8 cellular contexts compared by ENCODE assay signal in the genomic region with DNA sequence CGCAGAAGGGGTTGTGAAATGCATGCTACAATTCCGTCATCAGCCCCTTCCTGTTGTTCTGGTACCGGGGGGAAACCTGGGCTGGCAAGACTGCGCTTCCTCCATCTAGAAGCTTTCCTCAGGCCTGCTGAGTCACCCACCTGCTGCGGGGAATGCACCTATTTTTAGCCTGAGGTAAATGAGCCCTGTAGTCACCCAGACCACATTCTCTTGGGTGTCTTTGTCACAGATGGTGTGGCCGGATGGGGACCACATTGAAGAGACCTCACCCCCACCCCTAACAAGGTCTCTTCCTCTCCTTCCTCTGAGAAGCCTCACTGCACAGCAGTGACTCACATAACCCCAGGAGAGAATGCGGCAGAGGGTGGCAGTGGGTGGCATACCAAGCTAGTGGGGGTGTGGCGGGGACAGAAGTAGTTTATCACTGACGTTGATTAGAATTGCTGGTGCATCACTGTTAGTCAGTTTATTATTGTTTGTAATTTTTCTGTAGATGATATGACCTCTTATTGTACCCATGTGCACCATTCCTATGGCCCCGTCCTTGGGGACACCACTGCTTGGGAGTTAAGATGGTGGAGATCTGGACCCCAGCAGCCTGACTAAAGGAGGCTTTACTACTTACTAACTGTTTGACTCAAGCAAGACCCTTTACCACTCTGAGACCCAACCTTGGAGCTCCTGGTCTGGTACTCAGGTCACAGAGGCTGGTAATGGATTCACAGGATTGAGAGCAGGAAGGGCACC.
DNase-seq lines count a peak whose midpoint lies in the region; ATAC-seq, FAIRE-seq and TF ChIP-seq lines count a peak whose summit lies in the region.

No MANE protein-coding gene starts in this region.

- CTCF ChIA-PET in IMR-90 (lab: Yijun Ruan, JAX), result no interaction called here
- CTCF ChIA-PET in endothelial cell of umbilical vein (lab: Charles Lee), result interaction anchor here (1.7 to 2.1 kb wide), 4 partner anchors 8 to 62 kb away, joined by 4 to 7 read pairs (median 6); no protein-coding TSS in a partner anchor

- H3K4me3 ChIP-seq in IMR-90 (ENCODE audit: insufficient read depth, low read depth, low read length), result no peak overlapping the region
- H3K4me3 ChIP-seq in endothelial cell of umbilical vein (replicated peaks in 1 of 3; ENCODE audit: insufficient read depth in 1 of 3, low read depth in 1 of 3, low read length in 3 of 3), result no peak overlapping the region

- H2BK20ac ChIP-seq in IMR-90 (ENCODE audit: low read depth, low read length), result peak overlapping the region; percentile 39

- BruUV-seq in IMR-90 (replicated peaks; lab: Mats Ljungman, UMichigan), result no TSS peak
- BruUV-seq in endothelial cell of umbilical vein (replicated peaks; lab: Mats Ljungman, UMichigan), result no TSS peak

- peak overlapping the region; percentile 9 for H2BK5ac ChIP-seq in IMR-90 (ENCODE audit: low read depth, low read length, poor library complexity, severe bottlenecking)

- H2AK5ac ChIP-seq in IMR-90 (ENCODE audit: low read depth, low read length), result 0 out of 2 replicates have a peak overlapping the region, but pooled peaks have one; percentile 9

- dilution Hi-C loops in IMR-90 (cut with HindIII; ENCODE audit: low sequenced_read_pairs, unreplicated experiment) (no loop called here), endothelial cell of umbilical vein (cut with MboI; ENCODE audit: extremely low pct_ligation_motif_present, low sequenced_read_pairs) (no loop called here)

- peaks cover 24% of the 10 kb centered on the region for H3K4me1 ChIP-seq in IMR-90 (ENCODE audit: control insufficient read depth, insufficient read depth, low read length)
- H3K4me1 ChIP-seq in endothelial cell of umbilical vein (ENCODE audit: control insufficient read depth, extremely low read depth, insufficient read depth, low read length), result peaks cover 39% of the 10 kb centered on the region

- peak overlapping the region; percentile 50 for H4K91ac ChIP-seq in IMR-90 (ENCODE audit: insufficient read depth, low read depth, low read length)

- ATAC-seq in GM21515 (IDR thresholded peaks at IDR 0.05; ENCODE audit: unreplicated experiment), result peak; percentile 83
- no peak for ATAC-seq in IMR-90 (ENCODE audit: low read depth)

- H3K36me3 ChIP-seq in IMR-90 (ENCODE audit: control insufficient read depth, insufficient read depth, low read length) (no peaks in the 10 kb centered on the region), endothelial cell of umbilical vein (ENCODE audit: control insufficient read depth in 2 of 2, extremely low read depth in 1 of 2, insufficient read depth in 2 of 2, low read length in 2 of 2) (no peaks in the 10 kb centered on the region)

- H3K9me3 ChIP-seq in IMR-90 (ENCODE audit: control insufficient read depth, insufficient read depth, low read length), result no peaks in the 10 kb centered on the region; the same call in 1 of the 2 replicates
- H3K9me3 ChIP-seq in endothelial cell of umbilical vein (replicated peaks; ENCODE audit: control insufficient read depth, insufficient read depth, low read length), result no peaks in the 10 kb centered on the region

- H3K4me2 ChIP-seq in IMR-90 (ENCODE audit: low read depth, low read length) (no peak overlapping the region), endothelial cell of umbilical vein (ENCODE audit: insufficient read depth, low read length) (no peak overlapping the region)

- no peak for TF ChIP-seq RAD21 in IMR-90 (IDR thresholded peaks at IDR 0.05; ENCODE audit: low read length)

- H3K14ac ChIP-seq in IMR-90 (replicated peaks; ENCODE audit: low read depth, low read length), result peak overlapping the region; percentile 74

- H4K20me1 ChIP-seq in IMR-90 (ENCODE audit: insufficient read depth, low read length) (no peaks in the 10 kb centered on the region), endothelial cell of umbilical vein (replicated peaks; ENCODE audit: control insufficient read depth, extremely low read depth, insufficient read depth, low read length) (no peaks in the 10 kb centered on the region)

- peak overlapping the region; percentile 63 for H3K4ac ChIP-seq in IMR-90 (ENCODE audit: low read depth, low read length)

- H3K9me1 ChIP-seq in IMR-90 (ENCODE audit: insufficient read depth, low read length), result peaks cover 33% of the 10 kb centered on the region
- no peaks in the 10 kb centered on the region for H3K9me1 ChIP-seq in endothelial cell of umbilical vein (replicated peaks; ENCODE audit: control insufficient read depth, extremely low read depth, insufficient read depth, low read length)

- H3K27me3 ChIP-seq in IMR-90 (ENCODE audit: control insufficient read depth, insufficient read depth, low read length), result no peaks in the 10 kb centered on the region
- H3K27me3 ChIP-seq in endothelial cell of umbilical vein (ENCODE audit: control insufficient read depth in 2 of 2, insufficient read depth in 2 of 2, low read length in 2 of 2), result no peaks in the 10 kb centered on the region

- TF ChIP-seq POLR2A in IMR-90 (IDR thresholded peaks at IDR 0.05; ENCODE audit: low read depth, low read length) (no peak), endothelial cell of umbilical vein (IDR thresholded peaks at IDR 0.05; ENCODE audit: low read depth, low read length) (no peak)

- peak overlapping the region; percentile 15 for H2AFZ ChIP-seq in IMR-90 (replicated peaks; ENCODE audit: low read length, poor library complexity)
- H2AFZ ChIP-seq in endothelial cell of umbilical vein (ENCODE audit: low read depth, low read length), result no peak overlapping the region

- H2BK120ac ChIP-seq in IMR-90 (ENCODE audit: low read depth, low read length), result peak overlapping the region; percentile 64; the same call in 1 of the 2 replicates

- intact Hi-C loops in IMR-90 (cut with micrococcal nuclease), result no loop called here
- intact Hi-C loops in endothelial cell of umbilical vein (cut with micrococcal nuclease), result loop anchor here (1.0 to 5.0 kb wide), 3 partner anchors 16 to 83 kb away; a partner anchor contains a TSS

- H2BK15ac ChIP-seq in IMR-90 (ENCODE audit: low read depth, low read length), result peak overlapping the region; percentile 80; the same call in 2 of the 3 replicates

- POLR2A ChIA-PET in IMR-90 (lab: Charles Lee; ENCODE audit: unreplicated experiment), result no interaction called here
- POLR2A ChIA-PET in endothelial cell of umbilical vein (lab: Charles Lee), result interaction anchor here (1.3 kb wide), 1 partner anchor 84 kb away, joined by 3 read pairs; no protein-coding TSS in a partner anchor

- DNase-seq in DMS53 treated with DMSO at 0.1 percent for 48 hours (lab: John Stamatoyannopoulos, UW; ENCODE audit: unreplicated experiment) (peak; percentile 29), IMR-90 (no peak), endothelial cell of umbilical vein (ENCODE audit: low read depth, low spot score) (no peak), AG08395 (ENCODE audit: low spot score) (no peak), NCI-H2227 treated with DMSO at 0.1 percent for 48 hours (lab: John Stamatoyannopoulos, UW) (no peak)
- peak; percentile 77 for DNase-seq in activated CD4-positive, alpha-beta T cell treated with anti-CD3 and anti-CD28 coated beads, Interleukin-2, amount 50 U/mL, for 1 hour
- peak; percentile 91 for DNase-seq in stimulated activated CD4-positive, alpha-beta T cell treated with anti-CD3 and anti-CD28 coated beads, Interleukin-2, amount 100 ng/mL, for 4 hours (ENCODE audit: low read depth)

- H4K8ac ChIP-seq in IMR-90 (ENCODE audit: low read depth in 2 of 2, low read length in 2 of 2), result peak overlapping the region in 1 of 2 experiments; percentile 4; a peak in 1 of 4 replicates

- TF ChIP-seq CTCF in IMR-90 (conservative IDR thresholded peaks at IDR 0.05; ENCODE audit: low read depth, low read length), result no peak
- TF ChIP-seq CTCF in endothelial cell of umbilical vein (IDR thresholded peaks at IDR 0.05; ENCODE audit: extremely low read depth in 1 of 2, insufficient read depth in 1 of 2, low read depth in 1 of 2, low read length in 2 of 2), result no peak

- peak; percentile 81 for FAIRE-seq in endothelial cell of umbilical vein (lab: Jason Lieb, UNC)

- H3K27ac ChIP-seq in IMR-90 (ENCODE audit: insufficient read depth, low read length), result no peak overlapping the region
- H3K27ac ChIP-seq in endothelial cell of umbilical vein (ENCODE audit: insufficient read depth, low read depth, low read length), result peak overlapping the region; percentile 8

- H3K9ac ChIP-seq in IMR-90 (ENCODE audit: low read depth, low read length) (no peak overlapping the region), endothelial cell of umbilical vein (replicated peaks; ENCODE audit: extremely low read depth, insufficient read depth, low read length) (no peak overlapping the region)

- no peak overlapping the region; the same call in 1 of the 2 replicates for H3K18ac ChIP-seq in IMR-90 (ENCODE audit: low read depth, low read length)

- no peak overlapping the region for H4K5ac ChIP-seq in IMR-90 (ENCODE audit: low read depth, low read length)

- H3K23ac ChIP-seq in IMR-90 (ENCODE audit: low read depth, low read length), result 0 out of 2 replicates have a peak overlapping the region, but pooled peaks have one; percentile 20

- H2AK9ac ChIP-seq in IMR-90 (replicated peaks; ENCODE audit: low read depth, low read length, poor library complexity), result no peak overlapping the region

- no peak overlapping the region for H3K56ac ChIP-seq in IMR-90 (ENCODE audit: extremely low read depth, insufficient read depth, low read length)

- H3K79me1 ChIP-seq in IMR-90 (ENCODE audit: low read depth in 1 of 2, low read length in 2 of 2), result peaks cover 0 to 7% of the 10 kb centered on the region in 2 experiments; a peak in 1 of 4 replicates

- in situ Hi-C loops in IMR-90 (cut with MboI; ENCODE audit: low sequenced_read_pairs), result no loop called here

- no peaks in the 10 kb centered on the region for H3K79me2 ChIP-seq in endothelial cell of umbilical vein (ENCODE audit: control insufficient read depth, insufficient read depth, low read length)

- WGBS in IMR-90 (ENCODE audit: extremely low coverage in 2 of 2, insufficient read length in 1 of 2), 2 experiments, result 80% methylated on average over 1 of the region's 10 CpGs; no CpG with 5 or more reads in 1 of the 2 experiments

TF ChIP-seq in IMR-90, 13 proteins besides CTCF, POLR2A, EP300 and RAD21:
- TF ChIP-seq CEBPB (IDR thresholded peaks at IDR 0.05; ENCODE audit: low read depth, low read length), result peak; percentile 25; the same call in 1 of the 2 replicates
- no peak for TF ChIP-seq RCOR1 (IDR thresholded peaks at IDR 0.05; ENCODE audit: insufficient replicate concordance, low read length)
TF ChIP-seq in IMR-90: peak in this region for 1.

TF ChIP-seq in endothelial cell of umbilical vein, 7 proteins besides CTCF, POLR2A, EP300 and RAD21 (continues in another document):
- peak; percentile 11 for TF ChIP-seq FOS (IDR thresholded peaks at IDR 0.05; ENCODE audit: borderline replicate concordance, insufficient read depth, low read length)
- TF ChIP-seq, protein P1, sequence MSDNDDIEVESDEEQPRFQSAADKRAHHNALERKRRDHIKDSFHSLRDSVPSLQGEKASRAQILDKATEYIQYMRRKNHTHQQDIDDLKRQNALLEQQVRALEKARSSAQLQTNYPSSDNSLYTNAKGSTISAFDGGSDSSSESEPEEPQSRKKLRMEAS (IDR thresholded peaks at IDR 0.05; ENCODE audit: insufficient read depth, insufficient read length), result no peak
- no peak for TF ChIP-seq POLR2AphosphoS5 (IDR thresholded peaks at IDR 0.05; ENCODE audit: insufficient read depth, low read depth, low read length)
- no peak for TF ChIP-seq GATA2 (IDR thresholded peaks at IDR 0.05; ENCODE audit: insufficient read depth, insufficient read length, low read depth, low read length)
- TF ChIP-seq EZH2 (IDR thresholded peaks at IDR 0.05; ENCODE audit: borderline replicate concordance, low read depth, low read length, severe bottlenecking), result no peak

Comparison
In these comparisons a context has a peak if more than half of its experiments do, and no peak if none do; other contexts are left out.
1. DNase-seq: peak in DMS53 treated with DMSO at 0.1 percent for 48 hours (single experiment), activated CD4-positive, alpha-beta T cell treated with anti-CD3 and anti-CD28 coated beads, Interleukin-2, amount 50 U/mL, for 1 hour (single experiment) and stimulated activated CD4-positive, alpha-beta T cell treated with anti-CD3 and anti-CD28 coated beads, Interleukin-2, amount 100 ng/mL, for 4 hours (single experiment); none in IMR-90 (single experiment), endothelial cell of umbilical vein (single experiment), AG08395 (single experiment) and NCI-H2227 treated with DMSO at 0.1 percent for 48 hours (single experiment).